ENCODE assay signal across 1 cellular context in the genomic region with DNA sequence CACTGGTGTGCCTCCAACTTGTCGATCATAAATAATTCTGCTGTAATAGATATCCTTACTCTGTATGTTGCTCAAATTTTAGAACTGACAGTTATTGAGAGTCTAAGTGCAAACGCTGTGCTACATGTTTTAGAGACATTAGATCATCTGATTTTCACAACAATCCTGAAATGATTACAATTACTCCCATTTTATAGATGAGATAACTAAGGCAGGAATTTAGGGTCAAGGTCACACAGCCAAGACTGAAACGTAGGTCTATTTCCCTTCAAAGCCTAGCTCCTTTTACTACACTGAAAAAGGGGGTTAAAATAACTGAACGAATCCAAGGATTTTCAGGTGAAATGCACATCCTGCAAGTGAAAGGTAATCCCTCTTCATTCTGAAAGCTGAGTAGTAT.
TF ChIP-seq lines count a peak whose summit lies in the region.

No MANE protein-coding gene starts in this region.

TF ChIP-seq in HepG2, 621 proteins besides CTCF, POLR2A, EP300 and RAD21:
- TF ChIP-seq ZNF101 (CRISPR knock-in tag; IDR thresholded peaks at IDR 0.05; ENCODE audit: borderline replicate concordance, low read depth) (no peak), PHF20 (CRISPR knock-in tag; IDR thresholded peaks at IDR 0.05) (no peak), RCOR2 (CRISPR knock-in tag; IDR thresholded peaks at IDR 0.05) (peak; percentile 81; the same call in 1 of the 2 replicates), POLR2AphosphoS2 (IDR thresholded peaks at IDR 0.05; ENCODE audit: low read depth, low read length) (no peak), ZNF839 (CRISPR knock-in tag; IDR thresholded peaks at IDR 0.05; ENCODE audit: borderline replicate concordance) (no peak), DDIT3 (CRISPR knock-in tag; IDR thresholded peaks at IDR 0.05) (no peak), MAFF (IDR thresholded peaks at IDR 0.05; ENCODE audit: low read depth, low read length) (no peak), ZNF770 (CRISPR knock-in tag; IDR thresholded peaks at IDR 0.05) (no peak), ZC3H4 (CRISPR knock-in tag; IDR thresholded peaks at IDR 0.05; ENCODE audit: borderline replicate concordance) (no peak), NR2F1 (CRISPR knock-in tag; IDR thresholded peaks at IDR 0.05) (peak in 1 of 2 experiments; percentile 69; a peak in 2 of 4 replicates), ZNF260 (CRISPR knock-in tag; IDR thresholded peaks at IDR 0.05; ENCODE audit: borderline replicate concordance, low read depth) (no peak), ZBTB3 (CRISPR knock-in tag; IDR thresholded peaks at IDR 0.05; ENCODE audit: borderline replicate concordance, low read depth) (no peak), SUZ12 (IDR thresholded peaks at IDR 0.05; ENCODE audit: low read depth, low read length) (no peak), ZMYM3 (CRISPR knock-in tag; IDR thresholded peaks at IDR 0.05) (peak; percentile 47; the same call in 1 of the 2 replicates), PPARG (CRISPR knock-in tag; conservative IDR thresholded peaks at IDR 0.05) (0 out of 2 replicates have a peak, but pooled peaks have one; percentile 35), XRCC5 (optimal IDR thresholded peaks at IDR 0.05; ENCODE audit: low read length) (no peak), ZNF33B (CRISPR knock-in tag; IDR thresholded peaks at IDR 0.05) (no peak), NR2F6 (IDR thresholded peaks at IDR 0.05) (peak; percentile 60), NR2F6 (CRISPR knock-in tag; IDR thresholded peaks at IDR 0.05) (peak; percentile 48; the same call in 1 of the 2 replicates), CHD4 (IDR thresholded peaks at IDR 0.05; ENCODE audit: borderline replicate concordance, low read length) (peak; percentile 89), KDM1A (CRISPR knock-in tag; IDR thresholded peaks at IDR 0.05) (peak; percentile 81), SALL2 (CRISPR knock-in tag; IDR thresholded peaks at IDR 0.05) (no peak), HDAC1 (CRISPR knock-in tag; IDR thresholded peaks at IDR 0.05) (no peak), ZNF629 (CRISPR knock-in tag; conservative IDR thresholded peaks at IDR 0.05) (peak; percentile 97), ZNF180 (CRISPR knock-in tag; IDR thresholded peaks at IDR 0.05; ENCODE audit: borderline replicate concordance, low read depth) (no peak), ZMYM2 (CRISPR knock-in tag; IDR thresholded peaks at IDR 0.05) (0 out of 2 replicates have a peak, but pooled peaks have one; percentile 21)
- TF ChIP-seq, protein P1, sequence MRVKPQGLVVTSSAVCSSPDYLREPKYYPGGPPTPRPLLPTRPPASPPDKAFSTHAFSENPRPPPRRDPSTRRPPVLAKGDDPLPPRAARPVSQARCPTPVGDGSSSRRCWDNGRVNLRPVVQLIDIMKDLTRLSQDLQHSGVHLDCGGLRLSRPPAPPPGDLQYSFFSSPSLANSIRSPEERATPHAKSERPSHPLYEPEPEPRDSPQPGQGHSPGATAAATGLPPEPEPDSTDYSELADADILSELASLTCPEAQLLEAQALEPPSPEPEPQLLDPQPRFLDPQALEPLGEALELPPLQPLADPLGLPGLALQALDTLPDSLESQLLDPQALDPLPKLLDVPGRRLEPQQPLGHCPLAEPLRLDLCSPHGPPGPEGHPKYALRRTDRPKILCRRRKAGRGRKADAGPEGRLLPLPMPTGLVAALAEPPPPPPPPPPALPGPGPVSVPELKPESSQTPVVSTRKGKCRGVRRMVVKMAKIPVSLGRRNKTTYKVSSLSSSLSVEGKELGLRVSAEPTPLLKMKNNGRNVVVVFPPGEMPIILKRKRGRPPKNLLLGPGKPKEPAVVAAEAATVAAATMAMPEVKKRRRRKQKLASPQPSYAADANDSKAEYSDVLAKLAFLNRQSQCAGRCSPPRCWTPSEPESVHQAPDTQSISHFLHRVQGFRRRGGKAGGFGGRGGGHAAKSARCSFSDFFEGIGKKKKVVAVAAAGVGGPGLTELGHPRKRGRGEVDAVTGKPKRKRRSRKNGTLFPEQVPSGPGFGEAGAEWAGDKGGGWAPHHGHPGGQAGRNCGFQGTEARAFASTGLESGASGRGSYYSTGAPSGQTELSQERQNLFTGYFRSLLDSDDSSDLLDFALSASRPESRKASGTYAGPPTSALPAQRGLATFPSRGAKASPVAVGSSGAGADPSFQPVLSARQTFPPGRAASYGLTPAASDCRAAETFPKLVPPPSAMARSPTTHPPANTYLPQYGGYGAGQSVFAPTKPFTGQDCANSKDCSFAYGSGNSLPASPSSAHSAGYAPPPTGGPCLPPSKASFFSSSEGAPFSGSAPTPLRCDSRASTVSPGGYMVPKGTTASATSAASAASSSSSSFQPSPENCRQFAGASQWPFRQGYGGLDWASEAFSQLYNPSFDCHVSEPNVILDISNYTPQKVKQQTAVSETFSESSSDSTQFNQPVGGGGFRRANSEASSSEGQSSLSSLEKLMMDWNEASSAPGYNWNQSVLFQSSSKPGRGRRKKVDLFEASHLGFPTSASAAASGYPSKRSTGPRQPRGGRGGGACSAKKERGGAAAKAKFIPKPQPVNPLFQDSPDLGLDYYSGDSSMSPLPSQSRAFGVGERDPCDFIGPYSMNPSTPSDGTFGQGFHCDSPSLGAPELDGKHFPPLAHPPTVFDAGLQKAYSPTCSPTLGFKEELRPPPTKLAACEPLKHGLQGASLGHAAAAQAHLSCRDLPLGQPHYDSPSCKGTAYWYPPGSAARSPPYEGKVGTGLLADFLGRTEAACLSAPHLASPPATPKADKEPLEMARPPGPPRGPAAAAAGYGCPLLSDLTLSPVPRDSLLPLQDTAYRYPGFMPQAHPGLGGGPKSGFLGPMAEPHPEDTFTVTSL (CRISPR knock-in tag; IDR thresholded peaks at IDR 0.05; ENCODE audit: borderline replicate concordance), result no peak
- TF ChIP-seq, protein P2, sequence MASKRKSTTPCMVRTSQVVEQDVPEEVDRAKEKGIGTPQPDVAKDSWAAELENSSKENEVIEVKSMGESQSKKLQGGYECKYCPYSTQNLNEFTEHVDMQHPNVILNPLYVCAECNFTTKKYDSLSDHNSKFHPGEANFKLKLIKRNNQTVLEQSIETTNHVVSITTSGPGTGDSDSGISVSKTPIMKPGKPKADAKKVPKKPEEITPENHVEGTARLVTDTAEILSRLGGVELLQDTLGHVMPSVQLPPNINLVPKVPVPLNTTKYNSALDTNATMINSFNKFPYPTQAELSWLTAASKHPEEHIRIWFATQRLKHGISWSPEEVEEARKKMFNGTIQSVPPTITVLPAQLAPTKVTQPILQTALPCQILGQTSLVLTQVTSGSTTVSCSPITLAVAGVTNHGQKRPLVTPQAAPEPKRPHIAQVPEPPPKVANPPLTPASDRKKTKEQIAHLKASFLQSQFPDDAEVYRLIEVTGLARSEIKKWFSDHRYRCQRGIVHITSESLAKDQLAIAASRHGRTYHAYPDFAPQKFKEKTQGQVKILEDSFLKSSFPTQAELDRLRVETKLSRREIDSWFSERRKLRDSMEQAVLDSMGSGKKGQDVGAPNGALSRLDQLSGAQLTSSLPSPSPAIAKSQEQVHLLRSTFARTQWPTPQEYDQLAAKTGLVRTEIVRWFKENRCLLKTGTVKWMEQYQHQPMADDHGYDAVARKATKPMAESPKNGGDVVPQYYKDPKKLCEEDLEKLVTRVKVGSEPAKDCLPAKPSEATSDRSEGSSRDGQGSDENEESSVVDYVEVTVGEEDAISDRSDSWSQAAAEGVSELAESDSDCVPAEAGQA (IDR thresholded peaks at IDR 0.05; ENCODE audit: low read depth), result no peak
- TF ChIP-seq, protein P2 (CRISPR knock-in tag; IDR thresholded peaks at IDR 0.05; ENCODE audit: borderline replicate concordance), result no peak
